23 cellular contexts compared by ENCODE assay signal in the genomic region with DNA sequence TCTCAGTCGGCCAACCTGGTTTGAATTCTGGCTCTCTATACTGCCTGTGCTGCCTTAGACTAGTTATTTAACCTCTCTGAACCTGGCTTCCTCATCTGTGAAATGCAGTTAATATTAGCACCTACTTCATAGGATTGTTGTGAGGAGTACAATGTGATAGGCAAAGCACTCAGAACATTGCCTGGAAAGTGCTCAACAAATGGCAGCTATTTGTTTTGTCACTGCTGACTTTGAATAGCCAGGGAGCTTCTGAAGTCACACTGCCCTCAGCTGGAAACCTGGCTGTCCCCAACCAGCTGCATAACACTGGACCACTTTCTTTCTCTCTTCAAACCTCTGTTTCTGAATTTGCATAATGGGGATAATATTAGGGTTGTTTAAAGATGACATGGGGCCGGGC. TPM values are rescaled to one million over a fixed set of nuclear protein-coding genes. Genes with fewer than 3 reads are reported as not detected.
"Had no signal": no experiment of that assay in that cellular context is flagged by ENCODE, and none has a peak within 500 bp of the region (broad histone marks: within the 10 kb centered on the region; RNA-seq: fewer than 3 reads in every experiment).

No MANE protein-coding gene starts in this region.

- H3K36me3 ChIP-seq: gastrocnemius medialis, ovary, right lobe of liver, thoracic aorta, tibial nerve, upper lobe of left lung, uterus had no signal

- H3K27ac ChIP-seq: gastrocnemius medialis, ovary, right lobe of liver, tibial nerve, upper lobe of left lung, uterus had no signal

- ATAC-seq: effector memory CD8-positive, alpha-beta T cell; gastrocnemius medialis; left colon; natural killer cell; right lobe of liver; stimulated activated naive B cell treated with anti-CD40 and anti-IgM and Interleukin-4, amounts not matched to agents 10 μg/mL and 1 μg/mL and 100 μg/mL, for 72 hours had no signal

- H3K27me3 ChIP-seq: gastrocnemius medialis, ovary, right lobe of liver, upper lobe of left lung had no signal

- H3K9me3 ChIP-seq: gastrocnemius medialis, ovary, right lobe of liver, thoracic aorta, tibial nerve, upper lobe of left lung, uterus had no signal

- H3K4me3 ChIP-seq: gastrocnemius medialis, lung, ovary, right lobe of liver, thoracic aorta, tibial nerve, upper lobe of left lung, uterus had no signal

- DNase-seq: cortex of kidney; effector memory CD8-positive, alpha-beta T cell; erythroblast; gastrocnemius medialis; head of caudate nucleus; hippocampal formation; left colon; natural killer cell; occipital lobe; ovary; posterior cingulate gyrus; retina; right lobe of liver; small intestine; stimulated activated CD4-positive, alpha-beta T cell treated with anti-CD3 and anti-CD28 coated beads, Interleukin-15, amount 100 ng/mL, for 24 hours; stimulated activated CD4-positive, alpha-beta T cell treated with anti-CD3 and anti-CD28 coated beads, Interleukin-2, amount 100 ng/mL, for 48 hours; stimulated activated naive B cell treated with anti-CD40 and anti-IgM and Interleukin-4, amounts not matched to agents 10 μg/mL and 1 μg/mL and 100 μg/mL, for 72 hours; uterus had no signal

- H3K4me1 ChIP-seq: gastrocnemius medialis, right lobe of liver, uterus had no signal

RNA-seq across cellular contexts. Expression of gene TMEM30B, which starts 9.6 kb away (rescaled TPM):
- total RNA-seq: fibroblast of villous mesenchyme had no signal
